ENCODE assay signal across 8 cellular contexts in genomic region chr1:148032247-148032646, GRCh38.
DNase-seq lines count a peak whose midpoint lies in the region; ATAC-seq and TF ChIP-seq lines count a peak whose summit lies in the region.
"Not testable (repeated sequence)": the region's sequence is repeated elsewhere in the genome, so short reads cannot be mapped to it uniquely, and the experiment has no call there.

No MANE protein-coding gene starts in this region.

- not testable (repeated sequence) for TF ChIP-seq CTCF in CD8-positive, alpha-beta T cell (IDR thresholded peaks at IDR 0.05); type B pancreatic cell (conservative IDR thresholded peaks at IDR 0.05)

- not testable (repeated sequence) for H3K4me3 ChIP-seq in CD8-positive, alpha-beta T cell (ENCODE audit: low read depth, low read length)
- H3K4me3 ChIP-seq in HUES64 (ENCODE audit: low read length) (peak overlapping the region; percentile 44), iPS-11a (ENCODE audit: low read depth, low read length) (peak overlapping the region; percentile 8)

- not testable (repeated sequence) for H3K27me3 ChIP-seq in CD8-positive, alpha-beta T cell (ENCODE audit: insufficient read depth, low read length); HUES64 (ENCODE audit: insufficient read depth, low read length)

- ATAC-seq in CD8-positive, alpha-beta T cell; activated CD4-positive, alpha-beta T cell treated with anti-CD3 and anti-CD28 coated beads for 36 hours; activated T-cell treated with anti-CD3 and anti-CD28 coated beads, Interleukin-2, amount 50 U/mL, for 72 hours (replicated peaks in 1 of 2); activated naive CD8-positive, alpha-beta T cell treated with anti-CD3 and anti-CD28 coated beads, Interleukin-2, amount 10 ng/mL, durations not matched to agents 7 days and 5 days (ENCODE audit: low read depth); natural killer cell treated with Interleukin-12 subunit alpha and Interleukin-12 subunit beta and Interleukin-15 and Interleukin-18, amount 100 ng/mL, for 72 hours: not testable (repeated sequence)

- not testable (repeated sequence) for DNase-seq in CD8-positive, alpha-beta T cell; activated CD4-positive, alpha-beta T cell treated with anti-CD3 and anti-CD28 coated beads for 36 hours; activated T-cell treated with anti-CD3 and anti-CD28 coated beads, Interleukin-2, amount 50 U/mL, for 72 hours; activated naive CD8-positive, alpha-beta T cell treated with anti-CD3 and anti-CD28 coated beads, Interleukin-2, amount 10 ng/mL, durations not matched to agents 7 days and 5 days; natural killer cell treated with Interleukin-12 subunit alpha and Interleukin-12 subunit beta and Interleukin-15 and Interleukin-18, amount 100 ng/mL, for 72 hours (ENCODE audit: low spot score); type B pancreatic cell (ENCODE audit: extremely low spot score, unreplicated experiment)

- H3K36me3 Mint-ChIP-seq in CD8-positive, alpha-beta T cell; activated CD4-positive, alpha-beta T cell treated with anti-CD3 and anti-CD28 coated beads for 36 hours (ENCODE audit: low read depth); activated T-cell treated with anti-CD3 and anti-CD28 coated beads, Interleukin-2, amount 50 U/mL, for 72 hours (ENCODE audit: insufficient read depth in 2 of 2); activated naive CD8-positive, alpha-beta T cell treated with anti-CD3 and anti-CD28 coated beads, Interleukin-2, amount 10 ng/mL, durations not matched to agents 7 days and 5 days; natural killer cell treated with Interleukin-12 subunit alpha and Interleukin-12 subunit beta and Interleukin-15 and Interleukin-18, amount 100 ng/mL, for 72 hours; type B pancreatic cell: not testable (repeated sequence)

- not testable (repeated sequence) for H3K27me3 Mint-ChIP-seq in CD8-positive, alpha-beta T cell (ENCODE audit: low read depth); activated CD4-positive, alpha-beta T cell treated with anti-CD3 and anti-CD28 coated beads for 36 hours; activated T-cell treated with anti-CD3 and anti-CD28 coated beads, Interleukin-2, amount 50 U/mL, for 72 hours (ENCODE audit: low read depth)
- peaks cover 14% of the 10 kb centered on the region for H3K27me3 Mint-ChIP-seq in activated naive CD8-positive, alpha-beta T cell treated with anti-CD3 and anti-CD28 coated beads, Interleukin-2, amount 10 ng/mL, durations not matched to agents 7 days and 5 days
- peaks cover 6 to 11% of the 10 kb centered on the region in 2 donors for H3K27me3 Mint-ChIP-seq in natural killer cell treated with Interleukin-12 subunit alpha and Interleukin-12 subunit beta and Interleukin-15 and Interleukin-18, amount 100 ng/mL, for 72 hours
- H3K27me3 Mint-ChIP-seq in type B pancreatic cell: peaks cover 12% of the 10 kb centered on the region

- H3K27ac ChIP-seq in CD8-positive, alpha-beta T cell (ENCODE audit: low read depth, low read length); HUES64 (ENCODE audit: low read depth, low read length): not testable (repeated sequence)

- CTCF ChIA-PET in CD8-positive, alpha-beta T cell (lab: Charles Lee); activated CD4-positive, alpha-beta T cell treated with anti-CD3 and anti-CD28 coated beads for 36 hours (lab: Charles Lee): not testable (repeated sequence)

- not testable (repeated sequence) for H3K36me3 ChIP-seq in CD8-positive, alpha-beta T cell (ENCODE audit: insufficient read depth, low read length); HUES64 (ENCODE audit: insufficient read depth, low read length)

- not testable (repeated sequence) for H3K4me1 Mint-ChIP-seq in CD8-positive, alpha-beta T cell (ENCODE audit: low read depth); activated CD4-positive, alpha-beta T cell treated with anti-CD3 and anti-CD28 coated beads for 36 hours; activated T-cell treated with anti-CD3 and anti-CD28 coated beads, Interleukin-2, amount 50 U/mL, for 72 hours (ENCODE audit: low read depth); activated naive CD8-positive, alpha-beta T cell treated with anti-CD3 and anti-CD28 coated beads, Interleukin-2, amount 10 ng/mL, durations not matched to agents 7 days and 5 days; natural killer cell treated with Interleukin-12 subunit alpha and Interleukin-12 subunit beta and Interleukin-15 and Interleukin-18, amount 100 ng/mL, for 72 hours (ENCODE audit: low read depth in 2 of 2); type B pancreatic cell (ENCODE audit: unreplicated experiment)

- WGBS in HUES64: no CpG with 5 or more reads among the region's 3 CpGs

- POLR2A ChIA-PET in CD8-positive, alpha-beta T cell (lab: Charles Lee); activated CD4-positive, alpha-beta T cell treated with anti-CD3 and anti-CD28 coated beads for 36 hours (lab: Charles Lee); activated naive CD8-positive, alpha-beta T cell treated with anti-CD3 and anti-CD28 coated beads, Interleukin-2, amount 10 ng/mL, durations not matched to agents 7 days and 5 days (lab: Charles Lee): not testable (repeated sequence)

- H3K4me3 Mint-ChIP-seq in CD8-positive, alpha-beta T cell: peak overlapping the region; percentile 63
- peak overlapping the region; percentile 43 for H3K4me3 Mint-ChIP-seq in activated CD4-positive, alpha-beta T cell treated with anti-CD3 and anti-CD28 coated beads for 36 hours
- H3K4me3 Mint-ChIP-seq in activated T-cell treated with anti-CD3 and anti-CD28 coated beads, Interleukin-2, amount 50 U/mL, for 72 hours: peak overlapping the region; percentile 78 to 86
- peak overlapping the region; percentile 75 for H3K4me3 Mint-ChIP-seq in activated naive CD8-positive, alpha-beta T cell treated with anti-CD3 and anti-CD28 coated beads, Interleukin-2, amount 10 ng/mL, durations not matched to agents 7 days and 5 days
- peak overlapping the region; percentile 24 for H3K4me3 Mint-ChIP-seq in natural killer cell treated with Interleukin-12 subunit alpha and Interleukin-12 subunit beta and Interleukin-15 and Interleukin-18, amount 100 ng/mL, for 72 hours
- peak overlapping the region; percentile 58 for H3K4me3 Mint-ChIP-seq in type B pancreatic cell

- H3K9me3 ChIP-seq in CD8-positive, alpha-beta T cell (ENCODE audit: low read length); HUES64 (ENCODE audit: insufficient read depth, low read depth, low read length): not testable (repeated sequence)

- H3K9me3 Mint-ChIP-seq in CD8-positive, alpha-beta T cell; activated CD4-positive, alpha-beta T cell treated with anti-CD3 and anti-CD28 coated beads for 36 hours (ENCODE audit: low read depth); activated T-cell treated with anti-CD3 and anti-CD28 coated beads, Interleukin-2, amount 50 U/mL, for 72 hours; activated naive CD8-positive, alpha-beta T cell treated with anti-CD3 and anti-CD28 coated beads, Interleukin-2, amount 10 ng/mL, durations not matched to agents 7 days and 5 days; natural killer cell treated with Interleukin-12 subunit alpha and Interleukin-12 subunit beta and Interleukin-15 and Interleukin-18, amount 100 ng/mL, for 72 hours; type B pancreatic cell: not testable (repeated sequence)

- not testable (repeated sequence) for H3K9ac ChIP-seq in HUES64 (ENCODE audit: low read depth, low read length)

- intact Hi-C loops in CD8-positive, alpha-beta T cell (cut with DNase I, micrococcal nuclease); activated CD4-positive, alpha-beta T cell treated with anti-CD3 and anti-CD28 coated beads for 36 hours (cut with DNase I, micrococcal nuclease): not testable (repeated sequence)

- H3K27ac Mint-ChIP-seq in CD8-positive, alpha-beta T cell; activated T-cell treated with anti-CD3 and anti-CD28 coated beads, Interleukin-2, amount 50 U/mL, for 72 hours; activated naive CD8-positive, alpha-beta T cell treated with anti-CD3 and anti-CD28 coated beads, Interleukin-2, amount 10 ng/mL, durations not matched to agents 7 days and 5 days; natural killer cell treated with Interleukin-12 subunit alpha and Interleukin-12 subunit beta and Interleukin-15 and Interleukin-18, amount 100 ng/mL, for 72 hours; type B pancreatic cell: not testable (repeated sequence)
- H3K27ac Mint-ChIP-seq in activated CD4-positive, alpha-beta T cell treated with anti-CD3 and anti-CD28 coated beads for 36 hours: peak overlapping the region; percentile 31

- not testable (repeated sequence) for H3K4me1 ChIP-seq in CD8-positive, alpha-beta T cell (ENCODE audit: insufficient read depth, low read length); HUES64 (ENCODE audit: insufficient read depth, low read length)

Comparison
In these comparisons a context has a peak if more than half of its experiments do, and no peak if none do; other contexts are left out.
1. H3K4me3 Mint-ChIP-seq: peak in every context shown above with its lines; median percentile 82 in activated T-cell treated with anti-CD3 and anti-CD28 coated beads, Interleukin-2, amount 50 U/mL, for 72 hours; 75 in activated naive CD8-positive, alpha-beta T cell treated with anti-CD3 and anti-CD28 coated beads, Interleukin-2, amount 10 ng/mL, durations not matched to agents 7 days and 5 days; 63 in CD8-positive, alpha-beta T cell; 58 in type B pancreatic cell; 43 in activated CD4-positive, alpha-beta T cell treated with anti-CD3 and anti-CD28 coated beads for 36 hours; 24 in natural killer cell treated with Interleukin-12 subunit alpha and Interleukin-12 subunit beta and Interleukin-15 and Interleukin-18, amount 100 ng/mL, for 72 hours.